In genomic region chr11:65422633-65423515, GRCh38 we compare ENCODE assay signal across 8 cellular contexts. TPM values are rescaled to one million over a fixed set of nuclear protein-coding genes. Genes with fewer than 3 reads are reported as not detected.
DNase-seq lines count a peak whose midpoint lies in the region; ATAC-seq, FAIRE-seq and TF ChIP-seq lines count a peak whose summit lies in the region.

Gene NEAT1 (plus strand): TSS chr11:65422798.

- peak within 1 kb of the TSS; percentile 99 for H3K27ac Mint-ChIP-seq in activated naive CD8-positive, alpha-beta T cell treated with anti-CD3 and anti-CD28 coated beads for 36 hours

- WGBS in pancreas, 2 donors: 6% methylated on average over 40 of the region's 40 CpGs
- WGBS in thymus: 9% methylated on average over 40 of the region's 40 CpGs

- peak within 1 kb of the TSS; percentile 99 for H3K9ac ChIP-seq in SU-DHL-6 (ENCODE audit: low read length)

- no peaks in the 10 kb centered on the region for H3K27me3 ChIP-seq in SU-DHL-6 (ENCODE audit: low read length)
- no peaks in the 10 kb centered on the region for H3K27me3 ChIP-seq in pancreas
- no peaks in the 10 kb centered on the region for H3K27me3 ChIP-seq in thymus (ENCODE audit: control insufficient read depth, insufficient read depth)

- H3K9me3 Mint-ChIP-seq in activated naive CD8-positive, alpha-beta T cell treated with anti-CD3 and anti-CD28 coated beads for 36 hours: peaks cover 5% of the 10 kb centered on the region

- H3K36me3 Mint-ChIP-seq in activated naive CD8-positive, alpha-beta T cell treated with anti-CD3 and anti-CD28 coated beads for 36 hours: peaks cover 60% of the 10 kb centered on the region

- ATAC-seq in pancreas (peak; percentile 5 to 45 (median 21)), GM21360 (IDR thresholded peaks at IDR 0.05; ENCODE audit: unreplicated experiment) (no peak)

- H3K27ac ChIP-seq in SU-DHL-6 (ENCODE audit: low read depth, low read length): peak within 1 kb of the TSS; percentile 98
- H3K27ac ChIP-seq in pancreas: peak within 1 kb of the TSS; percentile 98 to 99 (median 99)
- peak within 1 kb of the TSS; percentile 98 for H3K27ac ChIP-seq in thymus (ENCODE audit: low read depth)

- in situ Hi-C loops in G401 (cut with HindIII; ENCODE audit: low sequenced_read_pairs): no loop called here

- H3K9me3 ChIP-seq in SU-DHL-6 (ENCODE audit: insufficient read depth, low read length) (no peaks in the 10 kb centered on the region), pancreas (no peaks in the 10 kb centered on the region), thymus (ENCODE audit: control insufficient read depth) (no peaks in the 10 kb centered on the region)

- H3K36me3 ChIP-seq in SU-DHL-6 (ENCODE audit: low read length) (peaks cover 6% of the 10 kb centered on the region; the same call in 1 of the 2 replicates), pancreas (peaks cover 0 to 37% (median 0%) of the 10 kb centered on the region in 3 donors), thymus (ENCODE audit: control insufficient read depth, insufficient read depth) (peaks cover 7% of the 10 kb centered on the region)

- peaks cover 62% of the 10 kb centered on the region for H3K79me2 ChIP-seq in SU-DHL-6 (ENCODE audit: insufficient read depth, low read length)

- H3K4me3 Mint-ChIP-seq in activated naive CD8-positive, alpha-beta T cell treated with anti-CD3 and anti-CD28 coated beads for 36 hours: peak within 1 kb of the TSS; percentile 100

- no peaks in the 10 kb centered on the region for H3K9me2 ChIP-seq in SU-DHL-6 (replicated peaks; ENCODE audit: insufficient read depth, low read length)

- FAIRE-seq in pancreas (lab: Jason Lieb, UNC): no peak

- H2AFZ ChIP-seq in SU-DHL-6 (ENCODE audit: low read depth, low read length, severe bottlenecking): no peak within 1 kb of the TSS

- peak within 1 kb of the TSS; percentile 98 for H3K4me2 ChIP-seq in SU-DHL-6 (ENCODE audit: low read depth, low read length, poor library complexity, severe bottlenecking)

- peaks cover 22 to 40% (median 30%) of the 10 kb centered on the region in 3 donors for H3K4me1 ChIP-seq in pancreas
- peaks cover 44% of the 10 kb centered on the region for H3K4me1 ChIP-seq in thymus (ENCODE audit: control insufficient read depth, insufficient read depth, low read length)

- H3K4me3 ChIP-seq in SU-DHL-6 (ENCODE audit: insufficient read depth, low read length, poor library complexity, severe bottlenecking): peak within 1 kb of the TSS; percentile 79
- peak within 1 kb of the TSS; percentile 45 to 93 (median 78) for H3K4me3 ChIP-seq in pancreas
- H3K4me3 ChIP-seq in thymus (ENCODE audit: low read length): peak within 1 kb of the TSS; percentile 83

- H3K4me1 Mint-ChIP-seq in activated naive CD8-positive, alpha-beta T cell treated with anti-CD3 and anti-CD28 coated beads for 36 hours: peaks cover 67% of the 10 kb centered on the region

- no peaks in the 10 kb centered on the region for H4K20me1 ChIP-seq in SU-DHL-6 (ENCODE audit: low read depth, low read length)

- peaks cover 28% of the 10 kb centered on the region for H3K27me3 Mint-ChIP-seq in activated naive CD8-positive, alpha-beta T cell treated with anti-CD3 and anti-CD28 coated beads for 36 hours

- intact Hi-C loops in head of caudate nucleus (cut with DNase I): loop anchor here (5.0 kb wide), 2 partner anchors 54 to 74 kb away; partner anchors contain the start of gene MALAT1
- intact Hi-C loops in pancreas (cut with DNase I): loop anchor here in 2 of 3 donors (2.0 to 5.0 kb wide), 2 partner anchors 76 to 79 kb away; partner anchors contain the start of gene MALAT1 (in 1 of the 2)

- DNase-seq in G401 (ENCODE audit: low spot score) (peak; percentile 83), KG1 (lab: John Stamatoyannopoulos, UW) (peak; percentile 92), head of caudate nucleus (peak; percentile 87 to 98 (median 94)), pancreas (peak; percentile 94 to 100 (median 97))
- DNase-seq in activated naive CD8-positive, alpha-beta T cell treated with anti-CD3 and anti-CD28 coated beads for 36 hours: peak; percentile 93

- peaks cover 94% of the 10 kb centered on the region for H3F3A ChIP-seq in SU-DHL-6 (ENCODE audit: insufficient read depth)

- TF ChIP-seq CTCF in SU-DHL-6 (IDR thresholded peaks at IDR 0.05; ENCODE audit: insufficient read depth, low read length, poor library complexity, severe bottlenecking): no peak
- no peak for TF ChIP-seq CTCF in pancreas (IDR thresholded peaks at IDR 0.05)

RNA-seq across cellular contexts. Expression of gene NEAT1, which starts in this region (rescaled TPM):
- 4.4 and 12.4 TPM in 2 replicates for total RNA-seq in G401 (2014; rRNA removed; shearing (Covaris generic))
- 100 to 1,000 TPM; 136 to 155 TPM for total RNA-seq in activated naive CD8-positive, alpha-beta T cell treated with anti-CD3 and anti-CD28 coated beads for 36 hours
- 1,000 to 10,000 TPM in 1 of 6 donors, 100 to 1,000 TPM in 5; 295 to 1,475 (median 528) TPM for total RNA-seq in pancreas
- 1,000 to 10,000 TPM; 1,390 to 2,770 TPM for polyA plus RNA-seq in pancreas
- 3,325 TPM for polyA plus RNA-seq in thymus

Comparison
In these comparisons a context has a peak if more than half of its experiments do, and no peak if none do; other contexts are left out.
1. RNA of gene NEAT1 (total RNA-seq): 295 to 1,475 TPM in pancreas and 136 to 155 TPM in activated naive CD8-positive, alpha-beta T cell treated with anti-CD3 and anti-CD28 coated beads for 36 hours; 4.4 to 12.4 TPM in G401; every median in the first group is over 10 times any median in the second.
2. Peak in every context shown above with its lines, with median percentiles within 50 percentile points of each other: DNase-seq, H3K27ac ChIP-seq and H3K4me3 ChIP-seq.